In genomic region chr2:237413293-237414055, GRCh38 we compare ENCODE assay signal across 13 cellular contexts. TPM values are rescaled to one million over a fixed set of nuclear protein-coding genes. Genes with fewer than 3 reads are reported as not detected.
DNase-seq lines count a peak whose midpoint lies in the region; ATAC-seq and TF ChIP-seq lines count a peak whose summit lies in the region.
"Had no signal": no experiment of that assay in that cellular context is flagged by ENCODE, and none has a peak within 500 bp of the region (broad histone marks: within the 10 kb centered on the region; RNA-seq: fewer than 3 reads in every experiment).

No MANE protein-coding gene starts in this region.

- H3K27me3 Mint-ChIP-seq in GM23338 (ENCODE audit: insufficient read depth, low read depth, poor library complexity) = peaks cover 7% of the 10 kb centered on the region
- H3K27me3 Mint-ChIP-seq in stimulated activated naive CD8-positive, alpha-beta T cell treated with anti-CD3 and anti-CD28 coated beads, Interleukin-15, amount 100 ng/mL, for 72 hours = no peaks in the 10 kb centered on the region

- no peaks in the 10 kb centered on the region for H3F3A ChIP-seq in GM23338 (replicated peaks; ENCODE audit: low read depth)

- H3K36me3 ChIP-seq in GM23338 (ENCODE audit: insufficient read depth) = no peaks in the 10 kb centered on the region
- H3K36me3 ChIP-seq in colonic mucosa = no peaks in the 10 kb centered on the region
- no peaks in the 10 kb centered on the region for H3K36me3 ChIP-seq in spleen
- H3K36me3 ChIP-seq: WERI-Rb-1 had no signal

- H2AFZ ChIP-seq in GM23338 = peak overlapping the region; percentile 97

- peaks cover 14% of the 10 kb centered on the region; the same call in 1 of the 2 replicates for H3K4me1 ChIP-seq in GM23338 (ENCODE audit: insufficient read depth)
- no peaks in the 10 kb centered on the region for H3K4me1 ChIP-seq in colonic mucosa
- H3K4me1 ChIP-seq in spleen = no peaks in the 10 kb centered on the region

- no peaks in the 10 kb centered on the region for H3K9me2 ChIP-seq in GM23338 (ENCODE audit: insufficient read depth)

- H3K9me3 Mint-ChIP-seq in GM23338 = no peaks in the 10 kb centered on the region
- no peaks in the 10 kb centered on the region for H3K9me3 Mint-ChIP-seq in stimulated activated naive CD8-positive, alpha-beta T cell treated with anti-CD3 and anti-CD28 coated beads, Interleukin-15, amount 100 ng/mL, for 72 hours
- H3K9me3 Mint-ChIP-seq: central memory CD8-positive, alpha-beta T cell had no signal

- no peaks in the 10 kb centered on the region for H4K20me1 ChIP-seq in GM23338 (replicated peaks; ENCODE audit: insufficient read depth)

- H3K79me2 ChIP-seq in GM23338 (replicated peaks; ENCODE audit: insufficient read depth) = no peaks in the 10 kb centered on the region

- H3K27me3 ChIP-seq in GM23338 (ENCODE audit: insufficient read depth) (no peaks in the 10 kb centered on the region), colonic mucosa (no peaks in the 10 kb centered on the region), spleen (replicated peaks in 1 of 7) (peaks cover 0 to 51% (median 11%) of the 10 kb centered on the region in 7 donors)

- H3K4me3 Mint-ChIP-seq in GM23338 = peak overlapping the region; percentile 24; the same call in 1 of the 3 replicates
- no peak overlapping the region for H3K4me3 Mint-ChIP-seq in stimulated activated naive CD8-positive, alpha-beta T cell treated with anti-CD3 and anti-CD28 coated beads, Interleukin-15, amount 100 ng/mL, for 72 hours
- H3K4me3 Mint-ChIP-seq: central memory CD8-positive, alpha-beta T cell had no signal

- H3K27ac Mint-ChIP-seq in GM23338 = no peak overlapping the region
- no peak overlapping the region for H3K27ac Mint-ChIP-seq in stimulated activated naive CD8-positive, alpha-beta T cell treated with anti-CD3 and anti-CD28 coated beads, Interleukin-15, amount 100 ng/mL, for 72 hours

- H3K4me3 ChIP-seq in GM23338 (no peak overlapping the region), colonic mucosa (peak overlapping the region; percentile 24), lower leg skin (ENCODE audit: low read depth, poor library complexity, severe bottlenecking) (peak overlapping the region; percentile 42), spleen (peak overlapping the region; percentile 20 to 55 (median 34))

- H3K27ac ChIP-seq in GM23338 (ENCODE audit: low read depth) = no peak overlapping the region
- H3K27ac ChIP-seq in colonic mucosa = peak overlapping the region; percentile 57
- H3K27ac ChIP-seq in spleen = peak overlapping the region in 7 of 8 donors; percentile 16 to 67 (median 46)
- H3K27ac ChIP-seq: WERI-Rb-1 had no signal

- WGBS in lower leg skin, 2 donors = 62 to 65% methylated on average over 25 of the region's 25 CpGs
- WGBS in spleen, 5 donors = 74 to 84% (median 82%) methylated on average over 23 to 25 of the region's 25 CpGs

- peaks cover 27% of the 10 kb centered on the region for H3K4me1 Mint-ChIP-seq in GM23338
- H3K4me1 Mint-ChIP-seq in stimulated activated naive CD8-positive, alpha-beta T cell treated with anti-CD3 and anti-CD28 coated beads, Interleukin-15, amount 100 ng/mL, for 72 hours = no peaks in the 10 kb centered on the region
- H3K4me1 Mint-ChIP-seq: central memory CD8-positive, alpha-beta T cell had no signal

- no peak for DNase-seq in GM23338 (ENCODE audit: low spot score)
- DNase-seq in colonic mucosa = no peak
- no peak for DNase-seq in lower leg skin (ENCODE audit: low spot score in 2 of 2)
- DNase-seq in spleen = no peak
- no peak for DNase-seq in NCI-H1092 treated with DMSO at 0.1 percent for 48 hours (lab: John Stamatoyannopoulos, UW)
- DNase-seq in stimulated activated naive CD8-positive, alpha-beta T cell treated with anti-CD3 and anti-CD28 coated beads, Interleukin-15, amount 100 ng/mL, for 72 hours = no peak
- DNase-seq in stimulated activated CD4-positive, alpha-beta T cell treated with anti-CD3 and anti-CD28 coated beads, Interleukin-4, amount 100 ng/mL, for 1 hour = no peak
- DNase-seq in NCI-H1417 (lab: John Stamatoyannopoulos, UW) = no peak
- DNase-seq: C1 segment of cervical spinal cord; NCI-H345; stimulated activated CD4-positive, alpha-beta T cell treated with anti-CD3 and anti-CD28 coated beads, Interleukin-12 subunit alpha, Interleukin-12 subunit beta, amount 100 ng/mL, for 4 hours; WERI-Rb-1 had no signal

- no peak overlapping the region; the same call in 1 of the 2 replicates for H3K4me2 ChIP-seq in GM23338

- H3K9me3 ChIP-seq in colonic mucosa (no peaks in the 10 kb centered on the region), spleen (no peaks in the 10 kb centered on the region)

- no peaks in the 10 kb centered on the region for H3K36me3 Mint-ChIP-seq in GM23338 (ENCODE audit: low read depth)

- ATAC-seq in GM23338 = no peak
- no peak for ATAC-seq in stimulated activated naive CD8-positive, alpha-beta T cell treated with anti-CD3 and anti-CD28 coated beads, Interleukin-15, amount 100 ng/mL, for 72 hours

- peak overlapping the region; percentile 30 to 40 for H3K9ac ChIP-seq in colonic mucosa (ENCODE audit: low read depth in 2 of 2, low read length in 2 of 2)

- TF ChIP-seq CTCF in GM23338 (conservative IDR thresholded peaks at IDR 0.05; ENCODE audit: low read depth in 2 of 2) (no peak), colonic mucosa (IDR thresholded peaks at IDR 0.05) (no peak), lower leg skin (IDR thresholded peaks at IDR 0.05) (no peak), spleen (IDR thresholded peaks at IDR 0.05 in 8 of 11, conservative IDR thresholded peaks at IDR 0.05 in 3 of 11) (no peak)

- intact Hi-C loops in colonic mucosa (cut with DNase I) = loop anchor here (5.0 kb wide), 1 partner anchor 251 kb away; no protein-coding TSS in a partner anchor
- intact Hi-C loops in lower leg skin (cut with DNase I; ENCODE audit: low total_unique reads) = no loop called here
- intact Hi-C loops in spleen (cut with DNase I; ENCODE audit: low total_unique reads) = no loop called here

- TF ChIP-seq POLR2A in lower leg skin (IDR thresholded peaks at IDR 0.05) (no peak), spleen (IDR thresholded peaks at IDR 0.05) (no peak)

TF ChIP-seq in GM23338, 12 proteins besides CTCF, POLR2A, EP300 and RAD21 (continues in another document):
- TF ChIP-seq ZNF114 (CRISPR knock-in tag; IDR thresholded peaks at IDR 0.05) = no peak
- TF ChIP-seq STAT1 (IDR thresholded peaks at IDR 0.05; ENCODE audit: unreplicated experiment) = no peak
- TF ChIP-seq JUNB (IDR thresholded peaks at IDR 0.05; ENCODE audit: unreplicated experiment) = no peak
- no peak for TF ChIP-seq ZNF331 (CRISPR knock-in tag; IDR thresholded peaks at IDR 0.05; ENCODE audit: low read depth)
- TF ChIP-seq NANOG (IDR thresholded peaks at IDR 0.05; ENCODE audit: borderline replicate concordance) = no peak
- TF ChIP-seq EZH2phosphoT487 (IDR thresholded peaks at IDR 0.05; ENCODE audit: unreplicated experiment) = no peak
- no peak for TF ChIP-seq CREB1 (CRISPR knock-in tag; IDR thresholded peaks at IDR 0.05; ENCODE audit: low read depth)
- TF ChIP-seq EZH2 (IDR thresholded peaks at IDR 0.05; ENCODE audit: low read depth, unreplicated experiment) = no peak
- TF ChIP-seq ETS1 (IDR thresholded peaks at IDR 0.05) = no peak
- no peak for TF ChIP-seq REST (IDR thresholded peaks at IDR 0.05; ENCODE audit: unreplicated experiment)

RNA-seq across cellular contexts. Expression of gene COL6A3, which starts 0.5 kb away (rescaled TPM):
- total RNA-seq in GM23338 (2014; rRNA removed; shearing (Covaris generic)) = 7.3 and 8.7 TPM in 2 replicates
- polyA plus RNA-seq in GM23338 (2016; fragmentation: Nextera tagmentation; extraction: Ambion mirVana) (1.2 TPM in 2 replicates), spleen (1 to 10 TPM; 8.3 to 9.9 (median 9.5) TPM)
- total RNA-seq in colonic mucosa (10 to 100 TPM; 28.4 to 80.9 TPM), lower leg skin (100 to 1,000 TPM in 1 of 4 donors, 10 to 100 TPM in 3; 43.1 to 204 (median 62.4) TPM), spleen (100 to 1,000 TPM in 3 of 7 donors, 10 to 100 TPM in 4; 40.9 to 146 (median 77.7) TPM)
